In the genomic region with DNA sequence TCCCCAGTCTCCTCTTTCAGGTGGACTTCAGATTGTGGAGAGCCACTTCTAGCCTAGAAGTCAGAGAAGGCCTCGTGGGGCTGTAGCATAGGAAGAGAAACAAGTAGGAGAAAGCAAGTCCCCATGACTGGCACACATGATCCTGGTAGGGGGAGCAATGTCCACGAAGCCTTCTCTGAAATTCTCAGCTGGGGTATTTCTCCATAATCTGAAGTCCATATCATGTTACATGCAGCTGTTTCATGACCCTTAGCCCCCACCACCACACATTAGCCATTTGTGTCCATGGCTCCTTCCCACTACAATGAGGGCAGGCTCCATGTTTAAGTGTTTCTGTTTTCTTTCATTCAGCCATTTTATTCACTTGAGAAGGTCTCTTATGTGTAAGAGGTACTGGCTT, we compare ENCODE assay signal across 1 cellular context.
TF ChIP-seq lines count a peak whose summit lies in the region.

No MANE protein-coding gene starts in this region.

TF ChIP-seq in K562, 482 proteins besides CTCF, POLR2A, EP300 and RAD21 (continued from another document and continues in another):
- TF ChIP-seq ZNF518B (CRISPR knock-in tag; IDR thresholded peaks at IDR 0.05) (no peak), ZHX1 (conservative IDR thresholded peaks at IDR 0.05; ENCODE audit: low read length) (no peak), ZNF134 (CRISPR knock-in tag; conservative IDR thresholded peaks at IDR 0.05) (no peak), NEUROD1 (IDR thresholded peaks at IDR 0.05; ENCODE audit: borderline replicate concordance, low read depth, low read length, partially characterized antibody) (no peak), PTBP1 (IDR thresholded peaks at IDR 0.05; ENCODE audit: low read depth, low read length) (no peak), ZNF778 (CRISPR knock-in tag; IDR thresholded peaks at IDR 0.05) (no peak), ATF4 (CRISPR knock-in tag; IDR thresholded peaks at IDR 0.05) (no peak), ZNF785 (CRISPR knock-in tag; IDR thresholded peaks at IDR 0.05) (no peak), ETV5 (CRISPR knock-in tag; IDR thresholded peaks at IDR 0.05; ENCODE audit: low read depth) (no peak), MEF2A (IDR thresholded peaks at IDR 0.05; ENCODE audit: control insufficient read depth, low read depth, low read length) (no peak), SMAD4 (CRISPR knock-in tag; conservative IDR thresholded peaks at IDR 0.05) (0 out of 2 replicates have a peak, but pooled peaks have one; percentile 21), PURB (CRISPR knock-in tag; IDR thresholded peaks at IDR 0.05; ENCODE audit: low read depth) (no peak), NR2C2 (CRISPR knock-in tag; IDR thresholded peaks at IDR 0.05) (no peak), NR2C2 (tag; IDR thresholded peaks at IDR 0.05) (peak; percentile 30; the same call in 1 of the 2 replicates), RCOR1 (IDR thresholded peaks at IDR 0.05; ENCODE audit: borderline replicate concordance in 1 of 2, low read depth in 2 of 2, low read length in 2 of 2) (no peak), TAF15 (IDR thresholded peaks at IDR 0.05; ENCODE audit: low read depth, low read length) (no peak), RBFOX2 (IDR thresholded peaks at IDR 0.05; ENCODE audit: low read depth, low read length) (no peak), NFE2L1 (tag; IDR thresholded peaks at IDR 0.05; ENCODE audit: borderline replicate concordance, low read depth) (no peak), RBM39 (optimal IDR thresholded peaks at IDR 0.05; ENCODE audit: low read depth, low read length) (no peak), HLTF (IDR thresholded peaks at IDR 0.05) (no peak), FUS (optimal IDR thresholded peaks at IDR 0.05; ENCODE audit: low read depth, low read length) (no peak), LCOR (CRISPR knock-in tag; IDR thresholded peaks at IDR 0.05) (0 out of 2 replicates have a peak, but pooled peaks have one; percentile 31), EHMT2 (IDR thresholded peaks at IDR 0.05) (peak; percentile 74; the same call in 1 of the 2 replicates), TEAD1 (CRISPR knock-in tag; IDR thresholded peaks at IDR 0.05) (0 out of 4 replicates have a peak, but pooled peaks of 1 of the 2 experiments have one; percentile 54), ZNF311 (CRISPR knock-in tag; IDR thresholded peaks at IDR 0.05) (no peak), ARID1B (IDR thresholded peaks at IDR 0.05) (peak; percentile 79), ZZZ3 (IDR thresholded peaks at IDR 0.05) (no peak), TAL1 (IDR thresholded peaks at IDR 0.05) (peak; percentile 61), SP1 (CRISPR knock-in tag; IDR thresholded peaks at IDR 0.05) (no peak), RBM15 (IDR thresholded peaks at IDR 0.05; ENCODE audit: insufficient read depth, low read length) (no peak), XRCC4 (IDR thresholded peaks at IDR 0.05; ENCODE audit: extremely low read depth, insufficient read depth, insufficient read length) (no peak), SLC30A9 (CRISPR knock-in tag; IDR thresholded peaks at IDR 0.05) (no peak), MXD1 (CRISPR knock-in tag; IDR thresholded peaks at IDR 0.05; ENCODE audit: borderline replicate concordance, poor library complexity, severe bottlenecking) (no peak), NCOA2 (IDR thresholded peaks at IDR 0.05; ENCODE audit: partially characterized antibody in 2 of 2) (no peak), FIP1L1 (IDR thresholded peaks at IDR 0.05; ENCODE audit: low read depth, low read length, poor library complexity, severe bottlenecking) (no peak), SP2 (IDR thresholded peaks at IDR 0.05; ENCODE audit: extremely low read depth, low read depth, low read length, poor library complexity, severe bottlenecking) (no peak), SRSF3 (IDR thresholded peaks at IDR 0.05; ENCODE audit: insufficient read depth, low read length) (no peak), RREB1 (CRISPR knock-in tag; IDR thresholded peaks at IDR 0.05) (no peak), CBX1 (IDR thresholded peaks at IDR 0.05; ENCODE audit: low read depth) (no peak), CEBPG (CRISPR knock-in tag; IDR thresholded peaks at IDR 0.05) (no peak), CEBPG (tag; conservative IDR thresholded peaks at IDR 0.05 in 1 of 2, IDR thresholded peaks at IDR 0.05 in 1 of 2) (no peak), ZNF212 (CRISPR knock-in tag; IDR thresholded peaks at IDR 0.05) (no peak), ESRRB (CRISPR knock-in tag; IDR thresholded peaks at IDR 0.05; ENCODE audit: borderline replicate concordance) (no peak)
- TF ChIP-seq, protein P1, sequence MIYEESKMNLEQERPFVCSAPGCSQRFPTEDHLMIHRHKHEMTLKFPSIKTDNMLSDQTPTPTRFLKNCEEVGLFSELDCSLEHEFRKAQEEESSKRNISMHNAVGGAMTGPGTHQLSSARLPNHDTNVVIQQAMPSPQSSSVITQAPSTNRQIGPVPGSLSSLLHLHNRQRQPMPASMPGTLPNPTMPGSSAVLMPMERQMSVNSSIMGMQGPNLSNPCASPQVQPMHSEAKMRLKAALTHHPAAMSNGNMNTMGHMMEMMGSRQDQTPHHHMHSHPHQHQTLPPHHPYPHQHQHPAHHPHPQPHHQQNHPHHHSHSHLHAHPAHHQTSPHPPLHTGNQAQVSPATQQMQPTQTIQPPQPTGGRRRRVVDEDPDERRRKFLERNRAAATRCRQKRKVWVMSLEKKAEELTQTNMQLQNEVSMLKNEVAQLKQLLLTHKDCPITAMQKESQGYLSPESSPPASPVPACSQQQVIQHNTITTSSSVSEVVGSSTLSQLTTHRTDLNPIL (CRISPR knock-in tag; IDR thresholded peaks at IDR 0.05), result no peak
- TF ChIP-seq, protein P2, sequence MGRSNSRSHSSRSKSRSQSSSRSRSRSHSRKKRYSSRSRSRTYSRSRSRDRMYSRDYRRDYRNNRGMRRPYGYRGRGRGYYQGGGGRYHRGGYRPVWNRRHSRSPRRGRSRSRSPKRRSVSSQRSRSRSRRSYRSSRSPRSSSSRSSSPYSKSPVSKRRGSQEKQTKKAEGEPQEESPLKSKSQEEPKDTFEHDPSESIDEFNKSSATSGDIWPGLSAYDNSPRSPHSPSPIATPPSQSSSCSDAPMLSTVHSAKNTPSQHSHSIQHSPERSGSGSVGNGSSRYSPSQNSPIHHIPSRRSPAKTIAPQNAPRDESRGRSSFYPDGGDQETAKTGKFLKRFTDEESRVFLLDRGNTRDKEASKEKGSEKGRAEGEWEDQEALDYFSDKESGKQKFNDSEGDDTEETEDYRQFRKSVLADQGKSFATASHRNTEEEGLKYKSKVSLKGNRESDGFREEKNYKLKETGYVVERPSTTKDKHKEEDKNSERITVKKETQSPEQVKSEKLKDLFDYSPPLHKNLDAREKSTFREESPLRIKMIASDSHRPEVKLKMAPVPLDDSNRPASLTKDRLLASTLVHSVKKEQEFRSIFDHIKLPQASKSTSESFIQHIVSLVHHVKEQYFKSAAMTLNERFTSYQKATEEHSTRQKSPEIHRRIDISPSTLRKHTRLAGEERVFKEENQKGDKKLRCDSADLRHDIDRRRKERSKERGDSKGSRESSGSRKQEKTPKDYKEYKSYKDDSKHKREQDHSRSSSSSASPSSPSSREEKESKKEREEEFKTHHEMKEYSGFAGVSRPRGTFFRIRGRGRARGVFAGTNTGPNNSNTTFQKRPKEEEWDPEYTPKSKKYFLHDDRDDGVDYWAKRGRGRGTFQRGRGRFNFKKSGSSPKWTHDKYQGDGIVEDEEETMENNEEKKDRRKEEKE (IDR thresholded peaks at IDR 0.05; ENCODE audit: borderline replicate concordance in 1 of 2, control insufficient read depth in 1 of 2, low read depth in 2 of 2, low read length in 1 of 2), result no peak
